8 cellular contexts compared by ENCODE assay signal in the genomic region with DNA sequence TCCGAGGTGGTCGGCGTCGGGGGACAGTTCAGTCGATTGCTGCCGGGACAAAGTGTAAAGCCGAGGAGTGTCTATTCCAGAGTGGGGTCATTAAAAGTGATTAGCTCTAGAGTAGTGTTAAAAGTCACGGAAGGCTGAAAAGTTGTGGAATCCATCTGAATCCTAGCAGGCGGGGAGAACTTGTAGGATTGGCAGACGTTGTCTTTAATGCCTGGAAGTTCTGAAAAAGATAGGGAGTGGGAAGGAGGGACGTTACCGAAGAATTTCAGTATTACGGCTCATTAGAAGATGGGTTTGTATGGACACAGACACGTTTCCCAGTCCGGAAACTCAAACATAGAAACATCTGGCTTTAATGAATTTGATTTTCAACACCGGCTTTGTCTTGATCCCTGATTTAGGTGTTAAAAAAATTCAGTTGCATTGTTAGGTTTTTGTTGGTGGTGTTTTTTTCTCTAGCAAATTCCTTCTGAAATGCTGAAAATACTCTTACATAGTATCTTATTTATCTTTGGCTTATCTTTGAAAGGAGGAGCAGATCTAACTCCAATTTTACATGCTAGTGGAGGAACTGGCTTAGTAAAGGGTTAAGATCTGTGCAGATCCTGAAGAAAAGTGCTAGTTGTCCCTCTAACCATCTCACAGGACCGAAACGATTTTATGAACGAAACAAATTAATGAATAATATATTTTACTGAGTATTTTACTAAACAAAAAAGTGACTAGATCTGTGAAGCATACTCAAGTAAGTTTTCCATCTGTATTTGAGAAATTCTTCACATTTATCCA. TPM values are rescaled to one million over a fixed set of nuclear protein-coding genes. Genes with fewer than 3 reads are reported as not detected.
DNase-seq lines count a peak whose midpoint lies in the region; ATAC-seq and TF ChIP-seq lines count a peak whose summit lies in the region.

No MANE protein-coding gene starts in this region.

- H3K27ac Mint-ChIP-seq in immature natural killer cell: peak overlapping the region; percentile 92 to 99 (median 98)
- H3K27ac Mint-ChIP-seq in stimulated activated effector memory CD8-positive, alpha-beta T cell treated with anti-CD3 and anti-CD28 coated beads, Interleukin-12 subunit alpha, Interleukin-12 subunit beta, amount 100 ng/mL, for 72 hours: peak overlapping the region; percentile 100

- peaks cover 55% of the 10 kb centered on the region for H3K79me2 ChIP-seq in KMS-11 (ENCODE audit: insufficient read depth, low read depth)

- H3K4me1 Mint-ChIP-seq in immature natural killer cell: peaks cover 45 to 60% of the 10 kb centered on the region in 2 donors
- H3K4me1 Mint-ChIP-seq in stimulated activated effector memory CD8-positive, alpha-beta T cell treated with anti-CD3 and anti-CD28 coated beads, Interleukin-12 subunit alpha, Interleukin-12 subunit beta, amount 100 ng/mL, for 72 hours: peaks cover 68% of the 10 kb centered on the region

- H3K9ac ChIP-seq in KMS-11: peak overlapping the region; percentile 99

- no peaks in the 10 kb centered on the region for H4K20me1 ChIP-seq in KMS-11 (ENCODE audit: insufficient read depth)

- H2AFZ ChIP-seq in KMS-11 (ENCODE audit: low read depth): peak overlapping the region; percentile 94

- H3K4me3 ChIP-seq in KMS-11 (IDR thresholded peaks at IDR 0.05; ENCODE audit: insufficient read depth, low read depth, low read length) (peak overlapping the region; percentile 82), astrocyte of the cerebellum (ENCODE audit: low read depth, low read length) (peak overlapping the region; percentile 95)

- no peaks in the 10 kb centered on the region for H3K9me3 Mint-ChIP-seq in immature natural killer cell
- H3K9me3 Mint-ChIP-seq in stimulated activated effector memory CD8-positive, alpha-beta T cell treated with anti-CD3 and anti-CD28 coated beads, Interleukin-12 subunit alpha, Interleukin-12 subunit beta, amount 100 ng/mL, for 72 hours: no peaks in the 10 kb centered on the region

- peaks cover 6 to 12% (median 6%) of the 10 kb centered on the region in 3 donors for H3K27me3 Mint-ChIP-seq in immature natural killer cell (ENCODE audit: low read depth in 3 of 3)

- in situ Hi-C loops in astrocyte of the cerebellum (cut with HindIII; ENCODE audit: low sequenced_read_pairs): no loop called here

- H3K36me3 ChIP-seq in KMS-11 (ENCODE audit: insufficient read depth): no peaks in the 10 kb centered on the region

- H3K4me3 Mint-ChIP-seq in immature natural killer cell: peak overlapping the region; percentile 95 to 99 (median 97)
- peak overlapping the region; percentile 99 for H3K4me3 Mint-ChIP-seq in stimulated activated effector memory CD8-positive, alpha-beta T cell treated with anti-CD3 and anti-CD28 coated beads, Interleukin-12 subunit alpha, Interleukin-12 subunit beta, amount 100 ng/mL, for 72 hours

- peaks cover 29% of the 10 kb centered on the region for H3K4me1 ChIP-seq in KMS-11 (ENCODE audit: low read depth, poor library complexity, severe bottlenecking)

- no peaks in the 10 kb centered on the region for H3K27me3 ChIP-seq in KMS-11 (ENCODE audit: insufficient read depth, low read depth)

- no peaks in the 10 kb centered on the region for H3K36me3 Mint-ChIP-seq in immature natural killer cell
- H3K36me3 Mint-ChIP-seq in stimulated activated effector memory CD8-positive, alpha-beta T cell treated with anti-CD3 and anti-CD28 coated beads, Interleukin-12 subunit alpha, Interleukin-12 subunit beta, amount 100 ng/mL, for 72 hours: peaks cover 17% of the 10 kb centered on the region

- no peak for ATAC-seq in stimulated activated effector memory CD8-positive, alpha-beta T cell treated with anti-CD3 and anti-CD28 coated beads, Interleukin-12 subunit alpha, Interleukin-12 subunit beta, amount 100 ng/mL, for 72 hours
- ATAC-seq in HG02571 (IDR thresholded peaks at IDR 0.05; ENCODE audit: unreplicated experiment) (no peak), HG03520 (IDR thresholded peaks at IDR 0.05; ENCODE audit: unreplicated experiment) (no peak)

- H3K4me2 ChIP-seq in KMS-11: peak overlapping the region; percentile 97

- no peak for TF ChIP-seq CTCF in KMS-11 (conservative IDR thresholded peaks at IDR 0.05; ENCODE audit: low read depth, low read length)
- TF ChIP-seq CTCF in astrocyte of the cerebellum (IDR thresholded peaks at IDR 0.05; ENCODE audit: low read depth, low read length, missing control alignments): no peak

- DNase-seq in ELR (ENCODE audit: low read depth) (peak; percentile 42), astrocyte of the cerebellum (ENCODE audit: low read depth) (peak; percentile 11), immature natural killer cell (no peak), NCI-H446 treated with DMSO at 0.1 percent for 48 hours (lab: John Stamatoyannopoulos, UW) (no peak)
- DNase-seq in stimulated activated effector memory CD8-positive, alpha-beta T cell treated with anti-CD3 and anti-CD28 coated beads, Interleukin-12 subunit alpha, Interleukin-12 subunit beta, amount 100 ng/mL, for 72 hours (ENCODE audit: low spot score in 2 of 2): no peak

- peak overlapping the region; percentile 89 for H3K27ac ChIP-seq in KMS-11

RNA-seq across cellular contexts. Expression of gene MKLN1, which starts 0.9 kb away (rescaled TPM):
- polyA plus RNA-seq in immature natural killer cell: 10 to 100 TPM; 10.8 to 26.6 (median 17.5) TPM

Comparison
In these comparisons a context has a peak if more than half of its experiments do, and no peak if none do; other contexts are left out.
1. DNase-seq: peak in ELR (single experiment) and astrocyte of the cerebellum (single experiment); none in immature natural killer cell (0 of 3), stimulated activated effector memory CD8-positive, alpha-beta T cell treated with anti-CD3 and anti-CD28 coated beads, Interleukin-12 subunit alpha, Interleukin-12 subunit beta, amount 100 ng/mL, for 72 hours (0 of 2) and NCI-H446 treated with DMSO at 0.1 percent for 48 hours (single experiment).